ENCODE assay signal across 18 cellular contexts in the genomic region with DNA sequence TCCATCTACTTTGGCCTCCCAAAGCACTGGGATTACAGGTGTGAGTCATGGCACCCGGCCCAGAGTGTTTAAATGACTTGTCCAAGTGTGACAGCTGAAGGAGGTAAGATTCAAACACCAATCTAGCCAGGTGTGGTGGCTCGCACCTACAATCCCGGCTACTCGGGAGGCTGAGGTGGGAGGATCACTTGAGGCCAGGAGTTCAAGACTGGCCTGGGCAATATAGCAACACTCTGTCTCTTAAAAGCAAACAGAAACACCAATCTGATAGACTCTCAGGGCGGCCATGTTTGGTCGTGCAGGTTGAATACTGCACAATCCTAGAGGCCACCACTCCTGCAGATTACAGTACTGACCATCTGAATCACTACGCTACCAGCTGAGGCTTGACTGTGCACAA.
"Had no signal": no experiment of that assay in that cellular context is flagged by ENCODE, and none has a peak within 500 bp of the region (broad histone marks: within the 10 kb centered on the region; RNA-seq: fewer than 3 reads in every experiment).

No MANE protein-coding gene starts in this region.

- ATAC-seq: SK-N-SH treated with all-trans-retinoic acid at 6 μM for 48 hours had no signal

- FAIRE-seq: RCC 7860 had no signal

- DNase-seq: KBM-7, MV-4-11, NCI-H1048, NCI-H1105, NCI-H1436 treated with DMSO at 0.1 percent for 48 hours, NCI-H1694, NCI-H187 treated with DMSO at 0.1 percent for 48 hours, NCI-H2029 treated with DMSO at 0.1 percent for 48 hours, NCI-H2171 treated with DMSO at 0.1 percent for 48 hours, NCI-H345, NCI-H446 treated with DMSO at 0.1 percent for 48 hours, NCI-H510A treated with DMSO at 0.1 percent for 48 hours, NCI-H526, NCI-H82, RPMI8226, SHP77 had no signal
